ENCODE assay signal across 8 cellular contexts in genomic region chr19:28468701-28469459, GRCh38.
DNase-seq lines count a peak whose midpoint lies in the region; ATAC-seq and TF ChIP-seq lines count a peak whose summit lies in the region.

No MANE protein-coding gene starts in this region.

- TF ChIP-seq CTCF in ovary (IDR thresholded peaks at IDR 0.05) (no peak), stomach (IDR thresholded peaks at IDR 0.05) (no peak)

- TF ChIP-seq POLR2A in erythroblast (IDR thresholded peaks at IDR 0.05; ENCODE audit: low read length): no peak
- TF ChIP-seq POLR2A in ovary (IDR thresholded peaks at IDR 0.05): no peak
- no peak for TF ChIP-seq POLR2A in stomach (IDR thresholded peaks at IDR 0.05)

- in situ Hi-C loops in ACHN (cut with HindIII; ENCODE audit: low pct_ligation_motif_present, low pct_unique_long_range_greater_than_20kb, low sequenced_read_pairs): no loop called here

- H3K36me3 Mint-ChIP-seq in activated T-cell treated with anti-CD3 and anti-CD28 coated beads, Interleukin-2, amount 50 U/mL, for 24 hours (ENCODE audit: low read depth): no peaks in the 10 kb centered on the region

- H3K4me3 ChIP-seq in ovary (no peak overlapping the region), stomach (no peak overlapping the region)

- H3K27me3 ChIP-seq in ovary (no peaks in the 10 kb centered on the region), stomach (peaks cover 0 to 11% (median 0%) of the 10 kb centered on the region in 3 donors)

- no peaks in the 10 kb centered on the region for H3K9me3 Mint-ChIP-seq in activated T-cell treated with anti-CD3 and anti-CD28 coated beads, Interleukin-2, amount 50 U/mL, for 24 hours

- H3K4me3 Mint-ChIP-seq in activated T-cell treated with anti-CD3 and anti-CD28 coated beads, Interleukin-2, amount 50 U/mL, for 24 hours: no peak overlapping the region

- DNase-seq in ACHN (peak; percentile 8), left kidney (ENCODE audit: low read depth, low spot score) (peak; percentile 85), erythroblast (lab: John Stamatoyannopoulos, UW) (no peak), ovary (no peak), NCI-H446 treated with DMSO at 0.1 percent for 48 hours (lab: John Stamatoyannopoulos, UW) (no peak), stomach (no peak)
- peak; percentile 35 for DNase-seq in activated T-cell treated with anti-CD3 and anti-CD28 coated beads, Interleukin-2, amount 50 U/mL, for 24 hours

- H3K36me3 ChIP-seq in ovary: no peaks in the 10 kb centered on the region
- no peaks in the 10 kb centered on the region for H3K36me3 ChIP-seq in stomach

- H3K9me3 ChIP-seq in ovary: no peaks in the 10 kb centered on the region
- no peaks in the 10 kb centered on the region for H3K9me3 ChIP-seq in stomach

- H3K4me1 Mint-ChIP-seq in activated T-cell treated with anti-CD3 and anti-CD28 coated beads, Interleukin-2, amount 50 U/mL, for 24 hours (ENCODE audit: low read depth): peaks cover 14% of the 10 kb centered on the region

- TF ChIP-seq EP300 in ovary (IDR thresholded peaks at IDR 0.05) (no peak), stomach (IDR thresholded peaks at IDR 0.05) (no peak)

- ATAC-seq in HG03354 (IDR thresholded peaks at IDR 0.05; ENCODE audit: poor library complexity, severe bottlenecking, unreplicated experiment): peak; percentile 72

- H3K4me1 ChIP-seq in ovary (ENCODE audit: insufficient read depth): no peaks in the 10 kb centered on the region
- H3K4me1 ChIP-seq in stomach: peaks cover 0 to 14% (median 3%) of the 10 kb centered on the region in 4 donors

- 24 to 33% (median 32%) methylated on average over 17 of the region's 17 CpGs for WGBS in ovary, 3 donors
- WGBS in stomach, 5 donors: 22 to 31% (median 25%) methylated on average over 17 of the region's 17 CpGs

- H3K27ac ChIP-seq in ovary: no peak overlapping the region
- H3K27ac ChIP-seq in stomach: no peak overlapping the region

- H3K27ac Mint-ChIP-seq in activated T-cell treated with anti-CD3 and anti-CD28 coated beads, Interleukin-2, amount 50 U/mL, for 24 hours: no peak overlapping the region

- intact Hi-C loops in ovary (cut with DNase I) (no loop called here), stomach (cut with DNase I; ENCODE audit: low total_unique reads) (loop anchor here (10.0 kb wide), 1 partner anchor 406 kb away; no protein-coding TSS in a partner anchor)

- H3K27me3 Mint-ChIP-seq in activated T-cell treated with anti-CD3 and anti-CD28 coated beads, Interleukin-2, amount 50 U/mL, for 24 hours: no peaks in the 10 kb centered on the region

Comparison
In these comparisons a context has a peak if more than half of its experiments do, and no peak if none do; other contexts are left out.
1. DNase-seq: peak in ACHN (single experiment), activated T-cell treated with anti-CD3 and anti-CD28 coated beads, Interleukin-2, amount 50 U/mL, for 24 hours (single experiment) and left kidney (single experiment); none in erythroblast (0 of 2), ovary (0 of 5), NCI-H446 treated with DMSO at 0.1 percent for 48 hours (single experiment) and stomach (single experiment).